In genomic region chr6:137218917-137219663, GRCh38 we compare ENCODE assay signal across 8 cellular contexts. TPM values are rescaled to one million over a fixed set of nuclear protein-coding genes. Genes with fewer than 3 reads are reported as not detected.
A peak's percentile ranks its signal among the peaks of the same experiment; 100 is the strongest.
DNase-seq lines count a peak whose midpoint lies in the region; ATAC-seq and TF ChIP-seq lines count a peak whose summit lies in the region.

TSS of gene IFNGR1 (minus strand) at chr6:137219385. CDS start at chr6:137219327, 58 bp downstream.

- H3K27me3 ChIP-seq in transverse colon = no peaks in the 10 kb centered on the region

- peak within 1 kb of the TSS; percentile 66 to 92 (median 79) for H3K4me3 ChIP-seq in transverse colon

- TF ChIP-seq EP300 in transverse colon (IDR thresholded peaks at IDR 0.05; ENCODE audit: low read depth) = no peak

- peaks cover 48% of the 10 kb centered on the region for H3K4me1 Mint-ChIP-seq in T-helper 1 cell treated with Interleukin-12 subunit alpha and Interleukin-12 subunit beta and Interleukin-4 antibody, amounts not matched to agents 30 μg/mL and 1 μg/mL, for 36 hours (ENCODE audit: low read depth)

- H3K36me3 Mint-ChIP-seq in T-helper 1 cell treated with Interleukin-12 subunit alpha and Interleukin-12 subunit beta and Interleukin-4 antibody, amounts not matched to agents 30 μg/mL and 1 μg/mL, for 36 hours (ENCODE audit: low read depth) = peaks cover 22% of the 10 kb centered on the region

- ATAC-seq in HG02884 (IDR thresholded peaks at IDR 0.05; ENCODE audit: unreplicated experiment) = peak; percentile 83

- peaks cover 26 to 76% (median 38%) of the 10 kb centered on the region in 4 donors for H3K4me1 ChIP-seq in transverse colon

- in situ Hi-C loops in transverse colon (cut with MboI; ENCODE audit: low pct_ligation_motif_present in 1 of 4, low pct_unique_long_range_greater_than_20kb in 1 of 4, low sequenced_read_pairs in 3 of 4) = no loop called here

- intact Hi-C loops in cardiac septum (cut with DNase I) (loop anchor here (5.0 kb wide), 1 partner anchor 93 kb away; no protein-coding TSS in a partner anchor), transverse colon (cut with DNase I; ENCODE audit: low total_unique reads) (no loop called here)

- H3K9me3 Mint-ChIP-seq in T-helper 1 cell treated with Interleukin-12 subunit alpha and Interleukin-12 subunit beta and Interleukin-4 antibody, amounts not matched to agents 30 μg/mL and 1 μg/mL, for 36 hours = no peaks in the 10 kb centered on the region

- no peak for TF ChIP-seq CTCF in transverse colon (IDR thresholded peaks at IDR 0.05)

- no peaks in the 10 kb centered on the region for H3K27me3 Mint-ChIP-seq in T-helper 1 cell treated with Interleukin-12 subunit alpha and Interleukin-12 subunit beta and Interleukin-4 antibody, amounts not matched to agents 30 μg/mL and 1 μg/mL, for 36 hours (ENCODE audit: low read depth)

- H3K27ac Mint-ChIP-seq in T-helper 1 cell treated with Interleukin-12 subunit alpha and Interleukin-12 subunit beta and Interleukin-4 antibody, amounts not matched to agents 30 μg/mL and 1 μg/mL, for 36 hours = peak within 1 kb of the TSS; percentile 100

- no peaks in the 10 kb centered on the region for H3K36me3 ChIP-seq in transverse colon

- H3K27ac ChIP-seq in transverse colon = peak within 1 kb of the TSS; percentile 95 to 98 (median 96)

- 0% methylated on average over 35 of the region's 64 CpGs; no CpG with 5 or more reads in 1 of the 2 donors for WGBS in transverse colon (ENCODE audit: low coverage in 1 of 2), 2 donors

- TF ChIP-seq POLR2A in GM15510 (IDR thresholded peaks at IDR 0.05; ENCODE audit: borderline replicate concordance, extremely low read depth, insufficient read length) = peak; percentile 88
- peak; percentile 98 for TF ChIP-seq POLR2A in transverse colon (IDR thresholded peaks at IDR 0.05)

- DNase-seq in NCI-H1694 treated with DMSO at 0.1 percent for 48 hours (lab: John Stamatoyannopoulos, UW) (peak; percentile 61), amniotic epithelial cell (ENCODE audit: low read depth) (peak; percentile 88), cardiac septum (ENCODE audit: low spot score) (peak; percentile 100), pons (ENCODE audit: low spot score) (peak; percentile 93), transverse colon (peak; percentile 99)

- peak within 1 kb of the TSS; percentile 99 for H3K4me3 Mint-ChIP-seq in T-helper 1 cell treated with Interleukin-12 subunit alpha and Interleukin-12 subunit beta and Interleukin-4 antibody, amounts not matched to agents 30 μg/mL and 1 μg/mL, for 36 hours

- H3K9me3 ChIP-seq in transverse colon = no peaks in the 10 kb centered on the region

RNA-seq across cellular contexts. Expression of gene IFNGR1, which starts in this region (rescaled TPM):
- total RNA-seq in cardiac septum (60.1 TPM), transverse colon (100 to 1,000 TPM in 2 of 4 donors, 10 to 100 TPM in 1, 1 to 10 TPM in 1; 7.0 to 116 (median 86.8) TPM)

Comparison
In these comparisons a context has a peak if more than half of its experiments do, and no peak if none do; other contexts are left out.
1. Peak in every context shown above with its lines: DNase-seq, ATAC-seq, H3K4me3 ChIP-seq and H3K27ac ChIP-seq.